In the genomic region with DNA sequence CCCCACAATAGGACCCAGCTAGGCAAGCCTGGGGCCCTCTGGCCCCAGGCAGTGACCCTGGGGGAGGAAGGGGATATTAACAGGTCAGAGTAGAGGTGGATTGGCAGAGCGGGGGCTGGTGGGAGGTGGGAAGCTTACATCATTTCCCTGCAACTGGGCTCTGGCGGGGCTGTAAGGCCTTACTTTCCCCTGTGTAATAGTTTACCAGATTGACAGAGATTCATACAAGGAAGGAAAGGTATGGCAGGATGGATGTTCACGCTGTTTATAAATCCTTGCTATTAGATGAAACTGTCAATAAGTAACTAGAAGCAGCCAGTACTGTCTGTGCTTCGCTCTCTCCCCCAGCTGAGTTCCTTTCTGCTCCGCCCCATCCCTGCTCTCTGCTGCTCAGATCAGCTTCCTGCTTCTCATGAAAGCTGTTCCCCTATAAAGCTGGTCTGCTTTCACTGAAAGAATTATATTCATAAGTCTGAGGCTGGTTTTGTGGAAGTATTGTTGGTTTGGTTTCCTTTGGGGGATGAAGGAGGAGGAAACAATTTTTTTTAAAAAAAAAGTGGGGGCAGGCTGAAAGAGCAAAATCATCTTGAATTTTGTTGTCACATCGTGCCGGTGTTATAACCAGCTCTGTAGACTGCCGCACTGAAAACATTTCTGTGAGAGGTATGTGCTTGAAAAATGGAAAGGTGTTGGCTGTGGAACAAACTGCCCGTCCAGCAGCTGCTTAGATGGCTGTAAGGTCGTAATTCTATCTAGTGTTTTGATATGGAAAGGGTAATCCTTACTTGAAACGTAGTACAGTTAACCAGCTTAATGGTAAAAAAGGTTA, we compare ENCODE assay signal across 8 cellular contexts.
DNase-seq lines count a peak whose midpoint lies in the region; ATAC-seq and TF ChIP-seq lines count a peak whose summit lies in the region.

No MANE protein-coding gene starts in this region.

- H3K27me3 Mint-ChIP-seq in activated T-cell treated with anti-CD3 and anti-CD28 coated beads, Interleukin-2, amount 50 U/mL, for 24 hours, result no peaks in the 10 kb centered on the region
- H3K27me3 Mint-ChIP-seq in naive thymus-derived CD8-positive, alpha-beta T cell, result no peaks in the 10 kb centered on the region

- peak overlapping the region; percentile 78 for H3K4me2 ChIP-seq in fibroblast of lung (ENCODE audit: extremely low read depth, insufficient read depth, low read length)

- no peak for TF ChIP-seq CTCF in fibroblast of lung (conservative IDR thresholded peaks at IDR 0.05 in 1 of 2, IDR thresholded peaks at IDR 0.05 in 1 of 2; ENCODE audit: low read depth in 1 of 2, low read length in 2 of 2)

- POLR2A ChIA-PET in naive thymus-derived CD8-positive, alpha-beta T cell (lab: Charles Lee), result interaction anchor here (0.7 kb wide), 1 partner anchor 169 kb away, joined by 3 read pairs; no protein-coding TSS in a partner anchor

- H3K4me3 Mint-ChIP-seq in activated T-cell treated with anti-CD3 and anti-CD28 coated beads, Interleukin-2, amount 50 U/mL, for 24 hours, result peak overlapping the region; percentile 87
- peak overlapping the region; percentile 73 to 91 (median 86) for H3K4me3 Mint-ChIP-seq in naive thymus-derived CD8-positive, alpha-beta T cell

- peaks cover 64% of the 10 kb centered on the region for H3K4me1 Mint-ChIP-seq in activated T-cell treated with anti-CD3 and anti-CD28 coated beads, Interleukin-2, amount 50 U/mL, for 24 hours (ENCODE audit: low read depth)
- H3K4me1 Mint-ChIP-seq in naive thymus-derived CD8-positive, alpha-beta T cell, result peaks cover 28 to 73% (median 69%) of the 10 kb centered on the region in 4 donors

- peak overlapping the region; percentile 22 to 43 (median 34) for H3K4me3 ChIP-seq in fibroblast of lung (replicated peaks in 1 of 4; ENCODE audit: control extremely low read depth in 1 of 4, insufficient read depth in 1 of 4, low read depth in 3 of 4, low read length in 4 of 4)
- H3K4me3 ChIP-seq in thymus (ENCODE audit: low read length), result peak overlapping the region; percentile 51

- no peaks in the 10 kb centered on the region for H3K79me2 ChIP-seq in fibroblast of lung (ENCODE audit: control insufficient read depth, insufficient read depth, low read length)

- peak overlapping the region; percentile 30 for H2AFZ ChIP-seq in fibroblast of lung (ENCODE audit: low read length)

- DNase-seq in NCI-H510A treated with DMSO at 0.1 percent for 48 hours (lab: John Stamatoyannopoulos, UW) (peak; percentile 52), NCI-H510A (lab: John Stamatoyannopoulos, UW) (no peak), NOMO-1 (lab: John Stamatoyannopoulos, UW; ENCODE audit: unreplicated experiment in 2 of 2) (peak; percentile 53 to 79), fibroblast of lung (ENCODE audit: low read depth in 2 of 2) (peak; percentile 48 to 55)
- DNase-seq in activated T-cell treated with anti-CD3 and anti-CD28 coated beads, Interleukin-2, amount 50 U/mL, for 24 hours, result peak; percentile 56
- DNase-seq in naive thymus-derived CD8-positive, alpha-beta T cell, result peak in 9 of 10 donors; percentile 14 to 69 (median 36)

- peak overlapping the region; percentile 97 for H3K27ac Mint-ChIP-seq in activated T-cell treated with anti-CD3 and anti-CD28 coated beads, Interleukin-2, amount 50 U/mL, for 24 hours
- peak overlapping the region; percentile 77 to 95 (median 86) for H3K27ac Mint-ChIP-seq in naive thymus-derived CD8-positive, alpha-beta T cell

- H3K4me1 ChIP-seq in fibroblast of lung (ENCODE audit: control insufficient read depth, extremely low read depth, insufficient read depth, low read length) (peaks cover 5% of the 10 kb centered on the region), thymus (ENCODE audit: control insufficient read depth, insufficient read depth, low read length) (peaks cover 11% of the 10 kb centered on the region)

- no peaks in the 10 kb centered on the region for H3K9me3 Mint-ChIP-seq in activated T-cell treated with anti-CD3 and anti-CD28 coated beads, Interleukin-2, amount 50 U/mL, for 24 hours
- no peaks in the 10 kb centered on the region for H3K9me3 Mint-ChIP-seq in naive thymus-derived CD8-positive, alpha-beta T cell

- peaks cover 6% of the 10 kb centered on the region for H3K36me3 Mint-ChIP-seq in activated T-cell treated with anti-CD3 and anti-CD28 coated beads, Interleukin-2, amount 50 U/mL, for 24 hours (ENCODE audit: low read depth)
- peaks cover 0 to 9% (median 3%) of the 10 kb centered on the region in 3 donors for H3K36me3 Mint-ChIP-seq in naive thymus-derived CD8-positive, alpha-beta T cell

- H3K9me3 ChIP-seq in fibroblast of lung (ENCODE audit: control insufficient read depth, insufficient read depth, low read depth, low read length), result no peaks in the 10 kb centered on the region
- no peaks in the 10 kb centered on the region for H3K9me3 ChIP-seq in thymus (ENCODE audit: control insufficient read depth)

- peak; percentile 98 for ATAC-seq in HG02943 (IDR thresholded peaks at IDR 0.05; ENCODE audit: low read depth, unreplicated experiment)
- ATAC-seq in naive thymus-derived CD8-positive, alpha-beta T cell, result peak; percentile 93 to 96

- H3K36me3 ChIP-seq in fibroblast of lung (ENCODE audit: control insufficient read depth, insufficient read depth, low read length) (no peaks in the 10 kb centered on the region), thymus (ENCODE audit: control insufficient read depth, insufficient read depth) (no peaks in the 10 kb centered on the region)

- H3K27ac ChIP-seq in fibroblast of lung (ENCODE audit: insufficient read depth, low read length), result peak overlapping the region; percentile 26
- peak overlapping the region; percentile 89 for H3K27ac ChIP-seq in thymus (ENCODE audit: low read depth)

- no peaks in the 10 kb centered on the region for H4K20me1 ChIP-seq in fibroblast of lung (ENCODE audit: control insufficient read depth, extremely low read depth, insufficient read depth, low read length)

- H3K27me3 ChIP-seq in fibroblast of lung (ENCODE audit: control insufficient read depth, insufficient read depth, low read length) (no peaks in the 10 kb centered on the region), thymus (ENCODE audit: control insufficient read depth, insufficient read depth) (no peaks in the 10 kb centered on the region)

- H3K9ac ChIP-seq in fibroblast of lung (ENCODE audit: insufficient read depth, low read length), result no peak overlapping the region

- 1% methylated on average over 11 of the region's 11 CpGs for WGBS in thymus
